In genomic region chr18:57209697-57210096, GRCh38 we compare ENCODE assay signal across 10 cellular contexts.
DNase-seq lines count a peak whose midpoint lies in the region; ATAC-seq, FAIRE-seq and TF ChIP-seq lines count a peak whose summit lies in the region.
"Had no signal": no experiment of that assay in that cellular context is flagged by ENCODE, and none has a peak within 500 bp of the region (broad histone marks: within the 10 kb centered on the region; RNA-seq: fewer than 3 reads in every experiment).

No MANE protein-coding gene starts in this region.

- peak; percentile 2 for DNase-seq in GM12865 (ENCODE audit: low read depth)
- peak; percentile 20 for DNase-seq in activated CD8-positive, alpha-beta T cell treated with anti-CD3 and anti-CD28 coated beads for 36 hours
- no peak for DNase-seq in naive thymus-derived CD4-positive, alpha-beta T cell
- DNase-seq in DMS153 (lab: John Stamatoyannopoulos, UW): no peak
- no peak for DNase-seq in ureter (ENCODE audit: low spot score)
- no peak for DNase-seq in H54 (ENCODE audit: insufficient read length, low spot score)
- DNase-seq: activated CD8-positive, alpha-beta memory T cell treated with anti-CD3 and anti-CD28 coated beads, Interleukin-2, amount 50 U/mL, for 48 hours had no signal

- H3K4me3 Mint-ChIP-seq in activated CD8-positive, alpha-beta T cell treated with anti-CD3 and anti-CD28 coated beads for 36 hours: peak overlapping the region; percentile 28
- H3K4me3 Mint-ChIP-seq in naive thymus-derived CD4-positive, alpha-beta T cell: peak overlapping the region; percentile 6 to 65 (median 56)

- H3K9me3 Mint-ChIP-seq in activated CD8-positive, alpha-beta T cell treated with anti-CD3 and anti-CD28 coated beads for 36 hours: no peaks in the 10 kb centered on the region
- peaks cover 0 to 4% (median 0%) of the 10 kb centered on the region in 11 donors for H3K9me3 Mint-ChIP-seq in naive thymus-derived CD4-positive, alpha-beta T cell

- TF ChIP-seq CTCF in GM12865 (IDR thresholded peaks at IDR 0.05; ENCODE audit: insufficient read depth, low read depth, low read length, missing control alignments): no peak
- TF ChIP-seq CTCF in activated CD8-positive, alpha-beta T cell treated with anti-CD3 and anti-CD28 coated beads for 36 hours (IDR thresholded peaks at IDR 0.05): no peak

- no peaks in the 10 kb centered on the region for H3K36me3 ChIP-seq in HUES48 (ENCODE audit: control insufficient read depth, insufficient read depth, low read length)
- no peaks in the 10 kb centered on the region for H3K36me3 ChIP-seq in naive thymus-derived CD4-positive, alpha-beta T cell (ENCODE audit: control insufficient read depth in 2 of 3, insufficient read depth in 3 of 3, low read length in 3 of 3)
- H3K36me3 ChIP-seq: pancreas had no signal

- peak overlapping the region; percentile 73 for H3K27ac ChIP-seq in HUES48 (ENCODE audit: low read depth, low read length)
- H3K27ac ChIP-seq in naive thymus-derived CD4-positive, alpha-beta T cell (ENCODE audit: low read depth, low read length): no peak overlapping the region

- peaks cover 11% of the 10 kb centered on the region for H3K4me1 Mint-ChIP-seq in activated CD8-positive, alpha-beta T cell treated with anti-CD3 and anti-CD28 coated beads for 36 hours (ENCODE audit: low read depth)
- H3K4me1 Mint-ChIP-seq in naive thymus-derived CD4-positive, alpha-beta T cell: peaks cover 7 to 15% (median 9%) of the 10 kb centered on the region in 7 donors

- no peak overlapping the region for H3K9ac ChIP-seq in HUES48 (ENCODE audit: low read depth, low read length)

- no peak for TF ChIP-seq POLR2A in H54 (IDR thresholded peaks at IDR 0.05; ENCODE audit: low read depth, low read length)

- H3K27me3 ChIP-seq in HUES48 (ENCODE audit: control insufficient read depth, insufficient read depth, low read length): peaks cover 5% of the 10 kb centered on the region; the same call in 1 of the 2 replicates
- no peaks in the 10 kb centered on the region for H3K27me3 ChIP-seq in naive thymus-derived CD4-positive, alpha-beta T cell (ENCODE audit: control insufficient read depth in 2 of 2, insufficient read depth in 2 of 2, low read length in 2 of 2)
- H3K27me3 ChIP-seq: pancreas had no signal

- no peak for FAIRE-seq in H54 (lab: Jason Lieb, UNC)
- FAIRE-seq: pancreas had no signal

- CTCF ChIA-PET in activated CD8-positive, alpha-beta T cell treated with anti-CD3 and anti-CD28 coated beads for 36 hours (lab: Charles Lee): no interaction called here
- CTCF ChIA-PET in naive thymus-derived CD4-positive, alpha-beta T cell (lab: Charles Lee): no interaction called here

- POLR2A ChIA-PET in activated CD8-positive, alpha-beta T cell treated with anti-CD3 and anti-CD28 coated beads for 36 hours (lab: Charles Lee): no interaction called here
- POLR2A ChIA-PET in naive thymus-derived CD4-positive, alpha-beta T cell (lab: Charles Lee): no interaction called here

- no peaks in the 10 kb centered on the region for H3K9me3 ChIP-seq in HUES48 (ENCODE audit: control insufficient read depth, insufficient read depth, low read length)
- no peaks in the 10 kb centered on the region for H3K9me3 ChIP-seq in naive thymus-derived CD4-positive, alpha-beta T cell (ENCODE audit: control insufficient read depth in 2 of 3, low read length in 3 of 3)
- H3K9me3 ChIP-seq: pancreas had no signal

- H3K4me1 ChIP-seq in HUES48 (ENCODE audit: control insufficient read depth, insufficient read depth, low read length): peaks cover 32% of the 10 kb centered on the region
- H3K4me1 ChIP-seq in naive thymus-derived CD4-positive, alpha-beta T cell (ENCODE audit: control insufficient read depth in 2 of 2, insufficient read depth in 2 of 2, low read length in 2 of 2): no peaks in the 10 kb centered on the region
- H3K4me1 ChIP-seq: pancreas had no signal

- H3K27ac Mint-ChIP-seq in activated CD8-positive, alpha-beta T cell treated with anti-CD3 and anti-CD28 coated beads for 36 hours: no peak overlapping the region
- no peak overlapping the region for H3K27ac Mint-ChIP-seq in naive thymus-derived CD4-positive, alpha-beta T cell

- H3K4me3 ChIP-seq in GM12865 (ENCODE audit: low read depth, low read length) (no peak overlapping the region), HUES48 (ENCODE audit: low read depth, low read length) (peak overlapping the region; percentile 35)
- H3K4me3 ChIP-seq in naive thymus-derived CD4-positive, alpha-beta T cell (ENCODE audit: low read length): no peak overlapping the region

- ATAC-seq in activated CD8-positive, alpha-beta T cell treated with anti-CD3 and anti-CD28 coated beads for 36 hours: peak; percentile 30
- ATAC-seq in naive thymus-derived CD4-positive, alpha-beta T cell: no peak
- no peak for ATAC-seq in GM21423 (IDR thresholded peaks at IDR 0.05; ENCODE audit: unreplicated experiment)

- H3K27me3 Mint-ChIP-seq in activated CD8-positive, alpha-beta T cell treated with anti-CD3 and anti-CD28 coated beads for 36 hours: peaks cover 44% of the 10 kb centered on the region
- H3K27me3 Mint-ChIP-seq in naive thymus-derived CD4-positive, alpha-beta T cell: peaks cover 17 to 61% (median 31%) of the 10 kb centered on the region in 5 donors

- no peaks in the 10 kb centered on the region for H3K36me3 Mint-ChIP-seq in activated CD8-positive, alpha-beta T cell treated with anti-CD3 and anti-CD28 coated beads for 36 hours (ENCODE audit: low read depth)
- no peaks in the 10 kb centered on the region for H3K36me3 Mint-ChIP-seq in naive thymus-derived CD4-positive, alpha-beta T cell

- intact Hi-C loops in activated CD8-positive, alpha-beta T cell treated with anti-CD3 and anti-CD28 coated beads for 36 hours (cut with micrococcal nuclease): no loop called here
- intact Hi-C loops in naive thymus-derived CD4-positive, alpha-beta T cell (cut with micrococcal nuclease): no loop called here

Comparison
In these comparisons a context has a peak if more than half of its experiments do, and no peak if none do; other contexts are left out.
1. DNase-seq: peak in GM12865 (single experiment) and activated CD8-positive, alpha-beta T cell treated with anti-CD3 and anti-CD28 coated beads for 36 hours (single experiment); none in naive thymus-derived CD4-positive, alpha-beta T cell (0 of 9), DMS153 (single experiment), ureter (single experiment) and H54 (single experiment).